In the genomic region with DNA sequence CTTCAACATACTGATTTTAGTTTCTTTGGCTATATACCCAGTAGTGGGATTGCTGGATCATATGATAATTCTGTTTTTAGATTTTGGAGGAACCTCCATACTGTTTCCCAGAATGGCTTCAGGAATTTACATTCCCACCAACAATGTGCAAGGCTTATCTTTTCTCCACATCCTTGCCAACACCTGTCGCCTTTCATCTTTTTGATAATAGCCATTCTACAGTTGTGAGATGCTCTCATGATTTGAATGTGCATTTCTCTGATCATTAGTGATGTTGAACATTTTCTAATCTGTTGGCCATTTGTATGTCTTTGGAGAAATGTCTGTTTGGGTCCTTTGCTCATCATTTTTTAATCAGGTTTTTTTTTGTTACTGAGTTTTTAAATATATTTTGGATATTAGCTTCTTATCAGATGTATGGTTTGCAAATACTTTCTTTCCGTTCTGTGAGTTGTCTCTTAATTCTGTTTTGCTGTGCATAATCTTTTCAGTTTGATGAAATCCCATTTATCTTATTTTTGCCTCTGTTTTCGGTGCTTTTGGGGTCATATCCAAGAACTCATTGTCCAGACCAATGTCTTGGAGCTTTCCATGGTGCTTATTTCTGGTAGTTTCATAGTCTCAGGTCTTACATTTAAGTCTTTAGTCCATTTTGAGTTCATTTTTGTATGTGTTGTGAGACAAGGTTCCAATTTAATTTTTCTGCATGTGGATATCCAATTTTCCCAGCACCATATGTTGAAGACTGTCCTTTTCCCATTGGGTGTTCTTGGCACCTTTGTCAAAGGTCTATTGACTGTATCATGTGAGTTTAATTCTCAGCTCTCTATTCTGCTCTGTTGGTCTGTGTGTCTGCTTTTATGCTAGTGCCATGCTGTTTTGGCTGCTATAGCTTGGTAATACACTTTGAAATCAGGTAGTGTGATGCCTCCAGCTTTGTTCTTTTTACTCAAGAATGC, we compare ENCODE assay signal across 35 cellular contexts.
"Had no signal": no experiment of that assay in that cellular context is flagged by ENCODE, and none has a peak within 500 bp of the region (broad histone marks: within the 10 kb centered on the region; RNA-seq: fewer than 3 reads in every experiment).

No MANE protein-coding gene starts in this region.

- H3K27me3 ChIP-seq: breast epithelium, esophagus muscularis mucosa, foreskin keratinocyte, heart left ventricle, neural progenitor cell, right atrium auricular region, spleen, upper lobe of left lung, vagina had no signal

- H3K27ac ChIP-seq: breast epithelium, foreskin keratinocyte, heart left ventricle, neural progenitor cell, parathyroid adenoma, right atrium auricular region, spleen, thoracic aorta, upper lobe of left lung, vagina had no signal

- H3K9me3 Mint-ChIP-seq: activated naive CD4-positive, alpha-beta T cell treated with anti-CD3 and anti-CD28 coated beads, Interleukin-2, amount 50 U/mL, for 24 hours; immature natural killer cell; natural killer cell; neural progenitor cell; T-cell had no signal

- H3K36me3 ChIP-seq: breast epithelium, neural progenitor cell, thoracic aorta, vagina had no signal

- H3K27me3 Mint-ChIP-seq: activated CD4-positive, alpha-beta memory T cell treated with anti-CD3 and anti-CD28 coated beads, Interleukin-2, amount 10 ng/mL, durations not matched to agents 7 days and 5 days; activated CD4-positive, alpha-beta T cell treated with anti-CD3 and anti-CD28 coated beads, Interleukin-2, amount 10 ng/mL, durations not matched to agents 7 days and 5 days; activated naive CD4-positive, alpha-beta T cell treated with anti-CD3 and anti-CD28 coated beads, Interleukin-2, amount 50 U/mL, for 24 hours; activated naive CD8-positive, alpha-beta T cell treated with anti-CD3 and anti-CD28 coated beads, Interleukin-2, amount 50 U/mL, for 24 hours; T-cell had no signal

- H3K4me3 Mint-ChIP-seq: activated CD4-positive, alpha-beta memory T cell treated with anti-CD3 and anti-CD28 coated beads, Interleukin-2, amount 10 ng/mL, durations not matched to agents 7 days and 5 days; activated CD4-positive, alpha-beta T cell treated with anti-CD3 and anti-CD28 coated beads, Interleukin-2, amount 10 ng/mL, durations not matched to agents 7 days and 5 days; activated naive CD4-positive, alpha-beta T cell treated with anti-CD3 and anti-CD28 coated beads, Interleukin-2, amount 50 U/mL, for 24 hours; activated naive CD8-positive, alpha-beta T cell treated with anti-CD3 and anti-CD28 coated beads, Interleukin-2, amount 50 U/mL, for 24 hours; immature natural killer cell; natural killer cell; neural progenitor cell; T-cell had no signal

- H3K4me3 ChIP-seq: breast epithelium, esophagus muscularis mucosa, heart left ventricle, neural progenitor cell, right atrium auricular region, spleen, thoracic aorta, upper lobe of left lung, vagina had no signal

- DNase-seq: activated CD4-positive, alpha-beta memory T cell treated with anti-CD3 and anti-CD28 coated beads, Interleukin-2, amount 10 ng/mL, durations not matched to agents 7 days and 5 days; activated CD4-positive, alpha-beta T cell treated with anti-CD3 and anti-CD28 coated beads for 1 hour; activated CD4-positive, alpha-beta T cell treated with anti-CD3 and anti-CD28 coated beads, Interleukin-2, amount 10 ng/mL, durations not matched to agents 7 days and 5 days; activated CD8-positive, alpha-beta memory T cell treated with anti-CD3 and anti-CD28 coated beads, Interleukin-2, amount 50 U/mL, for 48 hours; activated naive CD8-positive, alpha-beta T cell treated with anti-CD3 and anti-CD28 coated beads, Interleukin-2, amount 50 U/mL, for 24 hours; activated T-cell treated with anti-CD3 and anti-CD28 coated beads, Interleukin-2, amount 50 U/mL, for 48 hours; amygdala; central memory CD4-positive, alpha-beta T cell; dermis blood vessel endothelial cell; effector CD4-positive, alpha-beta T cell; foreskin keratinocyte; heart left ventricle; hypothalamus; immature natural killer cell; kidney; left colon; mammary epithelial cell; midbrain; natural killer cell; occipital lobe; spleen; stimulated activated naive CD4-positive, alpha-beta T cell treated with Interleukin-2 at 50 U/mL for 16 hours; T-cell; upper lobe of left lung had no signal

- ATAC-seq: activated naive CD8-positive, alpha-beta T cell treated with anti-CD3 and anti-CD28 coated beads, Interleukin-2, amount 50 U/mL, for 24 hours; foreskin keratinocyte; heart left ventricle; left colon; natural killer cell; T-cell had no signal

- FAIRE-seq: colon, kidney, TTC549 had no signal

- H3K9me3 ChIP-seq: breast epithelium, esophagus muscularis mucosa, heart left ventricle, right atrium auricular region, spleen, thoracic aorta, upper lobe of left lung, vagina had no signal

- H3K4me1 ChIP-seq: breast epithelium, foreskin keratinocyte, parathyroid adenoma had no signal

- H3K27ac Mint-ChIP-seq: activated CD4-positive, alpha-beta memory T cell treated with anti-CD3 and anti-CD28 coated beads, Interleukin-2, amount 10 ng/mL, durations not matched to agents 7 days and 5 days; activated CD4-positive, alpha-beta T cell treated with anti-CD3 and anti-CD28 coated beads, Interleukin-2, amount 10 ng/mL, durations not matched to agents 7 days and 5 days; activated naive CD4-positive, alpha-beta T cell treated with anti-CD3 and anti-CD28 coated beads, Interleukin-2, amount 50 U/mL, for 24 hours; activated naive CD8-positive, alpha-beta T cell treated with anti-CD3 and anti-CD28 coated beads, Interleukin-2, amount 50 U/mL, for 24 hours; activated T-helper 2 cell treated with anti-CD3 and anti-CD28 coated beads, Interferon-gamma antibody, Interleukin-2, Interleukin-4, amounts not matched to agents 10 μg/mL and 5 μg/mL and 100 μg/mL, durations not matched to agents 14 hours and 24 hours and 36 hours; natural killer cell; neural progenitor cell; T-cell had no signal

- H3K9ac ChIP-seq: neural progenitor cell, parathyroid adenoma had no signal
